ENCODE assay signal across 9 cellular contexts in genomic region chr1:110321045-110321444, GRCh38.
"Had no signal": no experiment of that assay in that cellular context is flagged by ENCODE, and none has a peak within 500 bp of the region (broad histone marks: within the 10 kb centered on the region; RNA-seq: fewer than 3 reads in every experiment).

No MANE protein-coding gene starts in this region.

- DNase-seq: H9, HCEC 1CT, IMR-90, KG1 had no signal

- FAIRE-seq: H1, H54, K562 had no signal

- H3K4me2 ChIP-seq: GM23338 had no signal

- ATAC-seq: GM23338, K562 had no signal

- H2AFZ ChIP-seq: GM23338 had no signal

- H3K4me3 ChIP-seq: GM23338, K562 had no signal

- H3K27ac ChIP-seq: HL-60 had no signal
